5 cellular contexts compared by ENCODE assay signal in the genomic region with DNA sequence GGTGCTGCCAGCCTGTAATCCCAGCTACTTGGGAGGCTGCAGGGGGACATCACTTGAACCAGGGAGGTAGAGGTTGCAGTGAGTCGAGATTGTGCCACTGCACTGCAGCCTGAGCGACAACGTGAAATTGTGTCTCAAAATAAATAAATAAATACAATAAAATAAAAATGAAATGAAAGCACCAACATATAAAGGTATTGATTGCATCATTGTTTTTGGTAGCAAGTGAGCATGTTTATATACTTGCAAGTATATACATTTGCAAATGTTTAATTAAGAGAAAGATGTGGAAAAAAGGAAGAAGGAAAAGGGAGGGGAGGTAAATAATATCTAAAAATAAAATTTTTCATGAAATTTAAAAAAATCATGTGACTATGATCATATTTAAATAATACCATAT.
"Had no signal": no experiment of that assay in that cellular context is flagged by ENCODE, and none has a peak within 500 bp of the region (broad histone marks: within the 10 kb centered on the region; RNA-seq: fewer than 3 reads in every experiment).

No MANE protein-coding gene starts in this region.

- H3K9ac ChIP-seq: KMS-11 had no signal

- DNase-seq: KBM-7, KG1 had no signal

- H3K27ac ChIP-seq: HL-60, KMS-11 had no signal

- H3K4me2 ChIP-seq: KMS-11 had no signal

- FAIRE-seq: HTR-8/SVneo had no signal
